22 cellular contexts compared by ENCODE assay signal in genomic region chr5:81688215-81688614, GRCh38.
DNase-seq lines count a peak whose midpoint lies in the region; ATAC-seq and TF ChIP-seq lines count a peak whose summit lies in the region.
"Had no signal": no experiment of that assay in that cellular context is flagged by ENCODE, and none has a peak within 500 bp of the region (broad histone marks: within the 10 kb centered on the region; RNA-seq: fewer than 3 reads in every experiment).

No MANE protein-coding gene starts in this region.

- no peaks in the 10 kb centered on the region for H3K36me3 ChIP-seq in mammary epithelial cell (ENCODE audit: insufficient read depth, low read length)
- no peaks in the 10 kb centered on the region for H3K36me3 ChIP-seq in psoas muscle (ENCODE audit: insufficient read depth in 1 of 2, low read depth in 1 of 2)
- H3K36me3 ChIP-seq in suprapubic skin: no peaks in the 10 kb centered on the region

- no peak overlapping the region for H3K9ac ChIP-seq in mammary epithelial cell (ENCODE audit: insufficient read depth, low read length)
- H3K9ac ChIP-seq: BLaER1 treated with 17β-estradiol and CSF1 and Interleukin-3, amounts not matched to agents 10 nM and 100 nM had no signal

- H3K9me3 Mint-ChIP-seq in MCF 10A (ENCODE audit: unreplicated experiment): peaks cover 31% of the 10 kb centered on the region

- H2AFZ ChIP-seq in mammary epithelial cell (ENCODE audit: low read depth, low read length): no peak overlapping the region

- TF ChIP-seq CTCF in mammary epithelial cell (conservative IDR thresholded peaks at IDR 0.05 in 1 of 2, IDR thresholded peaks at IDR 0.05 in 1 of 2; ENCODE audit: extremely low read depth in 1 of 2, insufficient read depth in 1 of 2, low read depth in 1 of 2, low read length in 2 of 2): no peak
- TF ChIP-seq CTCF in MCF 10A (IDR thresholded peaks at IDR 0.05; ENCODE audit: unreplicated experiment): no peak
- TF ChIP-seq CTCF in psoas muscle (IDR thresholded peaks at IDR 0.05): no peak
- TF ChIP-seq CTCF in suprapubic skin (IDR thresholded peaks at IDR 0.05): no peak

- peaks cover 24% of the 10 kb centered on the region for H3K36me3 Mint-ChIP-seq in MCF 10A (ENCODE audit: insufficient read depth, unreplicated experiment)

- dilution Hi-C loops in mammary epithelial cell (cut with HindIII; ENCODE audit: low sequenced_read_pairs): no loop called here

- H3K27ac Mint-ChIP-seq in MCF 10A (ENCODE audit: low read depth, unreplicated experiment): no peak overlapping the region
- H3K27ac Mint-ChIP-seq: B cell; CD4-positive, alpha-beta T cell; CD8-positive, alpha-beta T cell had no signal

- H3K4me3 Mint-ChIP-seq in MCF 10A (ENCODE audit: unreplicated experiment): no peak overlapping the region
- H3K4me3 Mint-ChIP-seq: B cell; CD4-positive, alpha-beta T cell; CD8-positive, alpha-beta T cell had no signal

- intact Hi-C loops in mammary epithelial cell (cut with micrococcal nuclease) (no loop called here), MCF 10A (cut with micrococcal nuclease) (no loop called here), psoas muscle (cut with DNase I) (no loop called here), Right ventricle myocardium inferior (cut with DNase I) (no loop called here)

- POLR2A ChIA-PET in MCF 10A (lab: Yijun Ruan, JAX): interaction anchor here (1.2 kb wide), 1 partner anchor 15 kb away, joined by 3 read pairs; no protein-coding TSS in a partner anchor

- 71% methylated on average over 5 of the region's 5 CpGs for WGBS in mammary epithelial cell (ENCODE audit: low coverage, missing lambda C conversion rate)
- WGBS in psoas muscle, 3 donors: 83 to 94% (median 85%) methylated on average over 5 of the region's 5 CpGs
- 32% methylated on average over 5 of the region's 5 CpGs for WGBS in suprapubic skin

- no peaks in the 10 kb centered on the region for H4K20me1 ChIP-seq in mammary epithelial cell (ENCODE audit: insufficient read depth, low read length)

- ATAC-seq in esophagus mucosa: peak; percentile 23
- ATAC-seq in psoas muscle: peak in 3 of 4 donors; percentile 69 to 79 (median 76)
- ATAC-seq in Right ventricle myocardium inferior: no peak
- no peak for ATAC-seq in HG02623 (IDR thresholded peaks at IDR 0.05; ENCODE audit: unreplicated experiment)
- no peak for ATAC-seq in HG02885 (IDR thresholded peaks at IDR 0.05; ENCODE audit: poor library complexity, unreplicated experiment)
- ATAC-seq: A549; CD8-positive, alpha-beta T cell; GM12878 had no signal

- no peaks in the 10 kb centered on the region for H3K27me3 Mint-ChIP-seq in MCF 10A (ENCODE audit: insufficient read depth, unreplicated experiment)
- H3K27me3 Mint-ChIP-seq: B cell; CD4-positive, alpha-beta T cell had no signal

- TF ChIP-seq POLR2A in suprapubic skin (IDR thresholded peaks at IDR 0.05): no peak

- H3K4me3 ChIP-seq in mammary epithelial cell (replicated peaks in 1 of 3; ENCODE audit: insufficient read depth in 1 of 3, low read depth in 2 of 3, low read length in 3 of 3) (no peak overlapping the region), psoas muscle (no peak overlapping the region), suprapubic skin (no peak overlapping the region)
- H3K4me3 ChIP-seq: A549; BLaER1 treated with 17β-estradiol and CSF1 and Interleukin-3, amounts not matched to agents 10 nM and 100 nM; GM12878 had no signal

- H3K79me2 ChIP-seq in mammary epithelial cell (ENCODE audit: insufficient read depth, low read length): peaks cover 3% of the 10 kb centered on the region

- H3K4me1 Mint-ChIP-seq in MCF 10A (ENCODE audit: insufficient read depth, unreplicated experiment): peaks cover 18% of the 10 kb centered on the region

- no TSS peak for BruUV-seq in mammary epithelial cell (replicated peaks; lab: Mats Ljungman, UMichigan)
- BruUV-seq in MCF 10A (replicated peaks; lab: Mats Ljungman, UMichigan): no TSS peak

- no peaks in the 10 kb centered on the region for H3K27me3 ChIP-seq in mammary epithelial cell (ENCODE audit: insufficient read depth, low read length)
- H3K27me3 ChIP-seq in psoas muscle (ENCODE audit: insufficient read depth in 3 of 3, low read length in 2 of 3): no peaks in the 10 kb centered on the region
- H3K27me3 ChIP-seq in suprapubic skin: no peaks in the 10 kb centered on the region
- H3K27me3 ChIP-seq: BLaER1 treated with 17β-estradiol and CSF1 and Interleukin-3, amounts not matched to agents 10 nM and 100 nM had no signal

- no peak for TF ChIP-seq EP300 in suprapubic skin (IDR thresholded peaks at IDR 0.05)

- no peak overlapping the region for H3K4me2 ChIP-seq in mammary epithelial cell (ENCODE audit: insufficient read depth, low read depth, low read length)
- H3K4me2 ChIP-seq: A549; BLaER1 treated with 17β-estradiol and CSF1 and Interleukin-3, amounts not matched to agents 10 nM and 100 nM had no signal

- DNase-seq in mammary epithelial cell: peak; percentile 9
- no peak for DNase-seq in MCF 10A (ENCODE audit: unreplicated experiment)
- DNase-seq in psoas muscle: no peak
- DNase-seq in suprapubic skin (ENCODE audit: low spot score in 2 of 2): no peak
- no peak for DNase-seq in Right ventricle myocardium inferior (ENCODE audit: missing footprints)
- DNase-seq: AML-193; Caco-2; Calu3; CD4-positive, alpha-beta T cell; CD8-positive, alpha-beta T cell; DMS79 treated with DMSO at 0.1 percent for 48 hours; EL; GDM1 had no signal

- CTCF ChIA-PET in mammary epithelial cell (lab: Charles Lee; ENCODE audit: low non-redundant PET): no interaction called here
- CTCF ChIA-PET in MCF 10A (lab: Yijun Ruan, JAX): interaction anchor here (0.6 to 1.3 kb wide), 3 partner anchors 21 to 432 kb away, joined by 3 to 4 read pairs (median 3); no protein-coding TSS in a partner anchor

- no peak overlapping the region for H3K27ac ChIP-seq in mammary epithelial cell (ENCODE audit: insufficient read depth, low read depth, low read length)
- H3K27ac ChIP-seq in psoas muscle: no peak overlapping the region
- H3K27ac ChIP-seq in suprapubic skin: peak overlapping the region; percentile 21
- H3K27ac ChIP-seq: 22Rv1; A549; BLaER1 treated with 17β-estradiol and CSF1 and Interleukin-3, amounts not matched to agents 10 nM and 100 nM; C4-2B had no signal

- H3K4me1 ChIP-seq in mammary epithelial cell (ENCODE audit: insufficient read depth, low read length): no peaks in the 10 kb centered on the region
- H3K4me1 ChIP-seq in psoas muscle: peaks cover 5% of the 10 kb centered on the region
- peaks cover 16% of the 10 kb centered on the region for H3K4me1 ChIP-seq in suprapubic skin
- H3K4me1 ChIP-seq: A549; BLaER1 treated with 17β-estradiol and CSF1 and Interleukin-3, amounts not matched to agents 10 nM and 100 nM; Caco-2 had no signal

- in situ Hi-C loops in mammary epithelial cell (cut with MboI; ENCODE audit: low sequenced_read_pairs in 2 of 2): no loop called here

- H3K9me3 ChIP-seq in mammary epithelial cell (replicated peaks; ENCODE audit: insufficient read depth, low read length): no peaks in the 10 kb centered on the region
- no peaks in the 10 kb centered on the region for H3K9me3 ChIP-seq in psoas muscle
- peaks cover 7% of the 10 kb centered on the region for H3K9me3 ChIP-seq in suprapubic skin
- H3K9me3 ChIP-seq: A549, Caco-2 had no signal

Comparison
In these comparisons a context has a peak if more than half of its experiments do, and no peak if none do; other contexts are left out.
1. ATAC-seq: peak in esophagus mucosa (single experiment) and psoas muscle (3 of 4); none in Right ventricle myocardium inferior (single experiment), HG02623 (single experiment) and HG02885 (single experiment).